Comparison of ENCODE assay signal across 1 cellular context in genomic region chr16:85519540-85520231, GRCh38.
TF ChIP-seq lines count a peak whose summit lies in the region.

No MANE protein-coding gene starts in this region.

TF ChIP-seq in IMR-90, 13 proteins besides CTCF, POLR2A, EP300 and RAD21 (continued from another document):
- TF ChIP-seq CHD1 (IDR thresholded peaks at IDR 0.05; ENCODE audit: low read depth, low read length) (no peak), NFE2L2 (IDR thresholded peaks at IDR 0.05; ENCODE audit: low read depth, low read length) (no peak), RFX5 (IDR thresholded peaks at IDR 0.05; ENCODE audit: low read depth, low read length) (no peak), SMC3 (IDR thresholded peaks at IDR 0.05; ENCODE audit: low read depth, low read length) (no peak), ELK1 (IDR thresholded peaks at IDR 0.05; ENCODE audit: borderline replicate concordance, low read depth, low read length) (no peak), MAFK (IDR thresholded peaks at IDR 0.05; ENCODE audit: low read depth, low read length) (no peak), USF2 (IDR thresholded peaks at IDR 0.05; ENCODE audit: low read depth, low read length) (no peak), BHLHE40 (IDR thresholded peaks at IDR 0.05; ENCODE audit: low read depth, low read length) (no peak), RCOR1 (IDR thresholded peaks at IDR 0.05; ENCODE audit: insufficient replicate concordance, low read length) (no peak)
